ENCODE assay signal across 8 cellular contexts in genomic region chr16:27374794-27375499, GRCh38. TPM values are rescaled to one million over a fixed set of nuclear protein-coding genes. Genes with fewer than 3 reads are reported as not detected.
DNase-seq lines count a peak whose midpoint lies in the region; ATAC-seq lines count a peak whose summit lies in the region.

No MANE protein-coding gene starts in this region.

- peak; percentile 37 for ATAC-seq in GM19455 (IDR thresholded peaks at IDR 0.05; ENCODE audit: unreplicated experiment)
- peak; percentile 91 for ATAC-seq in sciatic nerve

- intact Hi-C loops in sciatic nerve (cut with DNase I) = no loop called here

- DNase-seq in DMS 273 treated with DMSO at 0.1 percent for 48 hours (lab: John Stamatoyannopoulos, UW) (peak; percentile 92), HT-29 (ENCODE audit: low spot score) (peak; percentile 84), RPMI8226 (peak; percentile 80), anterior cingulate cortex (lab: John Stamatoyannopoulos, UW) (peak in 31 of 58 donors; percentile 3 to 51 (median 17)), hippocampal formation (lab: John Stamatoyannopoulos, UW) (peak; percentile 2 to 49), sciatic nerve (ENCODE audit: low spot score) (peak; percentile 77), NCI-H2081 treated with DMSO at 0.1 percent for 48 hours (lab: John Stamatoyannopoulos, UW) (no peak)

RNA-seq across cellular contexts. Expression of gene IL21R, which starts 27.0 kb away (rescaled TPM):
- not detected in 2 replicates for total RNA-seq in HT-29 (2014; rRNA removed; shearing (Covaris generic))
- total RNA-seq in sciatic nerve = 1.7 TPM
